ENCODE assay signal across 10 cellular contexts in the genomic region with DNA sequence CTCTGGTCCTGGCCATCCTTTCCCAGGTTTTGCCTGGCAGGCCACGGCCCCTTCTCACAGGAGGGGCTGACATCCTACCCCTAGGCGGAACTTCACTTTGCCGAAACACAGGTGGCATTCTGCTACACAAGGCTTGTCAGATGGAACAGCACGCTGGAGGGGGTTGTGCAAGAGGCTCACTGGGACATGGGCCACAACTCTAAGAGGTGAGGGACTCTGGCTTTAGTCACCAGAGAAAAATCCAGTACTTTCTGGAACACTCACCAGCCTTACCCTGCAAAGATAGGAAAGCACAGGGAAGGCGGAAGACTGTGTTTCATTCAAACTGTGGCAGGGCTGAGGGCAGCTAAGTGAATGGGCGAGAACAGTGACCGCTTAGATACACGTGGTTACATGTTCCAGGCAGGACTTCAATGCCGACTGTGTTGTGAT. TPM values are rescaled to one million over a fixed set of nuclear protein-coding genes. Genes with fewer than 3 reads are reported as not detected.
DNase-seq lines count a peak whose midpoint lies in the region; TF ChIP-seq lines count a peak whose summit lies in the region.
"Had no signal": no experiment of that assay in that cellular context is flagged by ENCODE, and none has a peak within 500 bp of the region (broad histone marks: within the 10 kb centered on the region; RNA-seq: fewer than 3 reads in every experiment).

No MANE protein-coding gene starts in this region.

- H3T11ph ChIP-seq in H9 (ENCODE audit: low read length) = no peak overlapping the region

- H3K18ac ChIP-seq in H9 (ENCODE audit: insufficient read length, low read depth, low read length) = no peak overlapping the region

- H3K4me3 Mint-ChIP-seq in H9 = no peak overlapping the region

- no peaks in the 10 kb centered on the region for H3K36me3 Mint-ChIP-seq in H9 (ENCODE audit: insufficient read depth in 1 of 3, low read depth in 3 of 3)

- H3K27me3 ChIP-seq in H9 (ENCODE audit: insufficient read depth, low read length) = no peaks in the 10 kb centered on the region

- no peak overlapping the region for H3K56ac ChIP-seq in H9 (ENCODE audit: insufficient read length, low read depth, low read length)

- H3K27me3 Mint-ChIP-seq in H9 (ENCODE audit: low read depth) = no peaks in the 10 kb centered on the region

- no peak overlapping the region for H4K91ac ChIP-seq in H9 (ENCODE audit: insufficient read length, low read depth, low read length)

- H2AK5ac ChIP-seq in H9 (ENCODE audit: insufficient read length, low read length) = no peak overlapping the region

- no peak overlapping the region for H4K5ac ChIP-seq in H9 (ENCODE audit: insufficient read length, low read depth, low read length)

- H3K4me1 Mint-ChIP-seq in H9 = peaks cover 18 to 27% of the 10 kb centered on the region in 2 experiments

- no peak for TF ChIP-seq CTCF in H9 (conservative IDR thresholded peaks at IDR 0.05)

- no peak overlapping the region for H2BK5ac ChIP-seq in H9 (ENCODE audit: insufficient read length, low read length)

- no peak overlapping the region for H3K4me2 ChIP-seq in H9 (ENCODE audit: insufficient read depth, insufficient read length, low read length)

- H3K23me2 ChIP-seq in H9 (ENCODE audit: insufficient read length, low read depth, low read length, poor library complexity, severe bottlenecking) = no peaks in the 10 kb centered on the region

- H2BK120ac ChIP-seq in H9 (ENCODE audit: low read depth, low read length, poor library complexity, severe bottlenecking) = no peak overlapping the region

- H3K27ac ChIP-seq in caudate nucleus (ENCODE audit: low read depth, low read length) (peak overlapping the region; percentile 27), substantia nigra (ENCODE audit: low read depth, low read length, poor library complexity, severe bottlenecking) (peak overlapping the region; percentile 49), H9 (ENCODE audit: insufficient read length, low read depth, low read length) (no peak overlapping the region)

- H3K4me1 ChIP-seq in H9 (ENCODE audit: insufficient read depth, low read length) = no peaks in the 10 kb centered on the region

- no peak overlapping the region for H3K9ac ChIP-seq in H9 (ENCODE audit: extremely low read depth, insufficient read length, low read length)

- H3K23ac ChIP-seq in H9 (ENCODE audit: insufficient read length, low read depth, low read length) = no peak overlapping the region

- H2BK15ac ChIP-seq in H9 (ENCODE audit: low read depth, low read length) = no peak overlapping the region

- H4K20me1 ChIP-seq in H9 (ENCODE audit: control insufficient read depth, insufficient read depth, insufficient read length) = no peaks in the 10 kb centered on the region

- H3K14ac ChIP-seq in H9 (ENCODE audit: insufficient read depth, low read length) = no peak overlapping the region

- no peak overlapping the region for H2BK12ac ChIP-seq in H9 (ENCODE audit: insufficient read length, low read depth, low read length)

- no peaks in the 10 kb centered on the region for H3K9me3 ChIP-seq in H9 (ENCODE audit: control insufficient read depth, low read depth, low read length)

- H2BK20ac ChIP-seq in H9 (ENCODE audit: low read depth, low read length, poor library complexity, severe bottlenecking) = no peak overlapping the region

- H4K8ac ChIP-seq in H9 (replicated peaks; ENCODE audit: insufficient read length, low read depth, low read length) = no peak overlapping the region

- H3K79me1 ChIP-seq in H9 (ENCODE audit: insufficient read depth, low read depth, low read length, poor library complexity, severe bottlenecking) = no peaks in the 10 kb centered on the region

- H3K4ac ChIP-seq in H9 (ENCODE audit: low read depth, low read length) = no peak overlapping the region

- DNase-seq in HT-29 (ENCODE audit: low spot score) (peak; percentile 92), caudate nucleus (lab: John Stamatoyannopoulos, UW) (peak in 7 of 61 donors; percentile 14 to 52 (median 42)), kidney tubule cell (ENCODE audit: low spot score) (peak; percentile 97), substantia nigra (lab: John Stamatoyannopoulos, UW) (peak in 17 of 49 donors; percentile 18 to 75 (median 30)), H9 (no peak), DMS114 treated with DMSO at 0.1 percent for 48 hours (lab: John Stamatoyannopoulos, UW; ENCODE audit: unreplicated experiment) (no peak), COLO668 (lab: John Stamatoyannopoulos, UW; ENCODE audit: unreplicated experiment) (no peak), NCI-H446 (lab: John Stamatoyannopoulos, UW) (no peak)
- DNase-seq: NCI-H1436 treated with DMSO at 0.1 percent for 48 hours had no signal

- WGBS in H9 (ENCODE audit: extremely low coverage, insufficient read length, low lambda C conversion rate) = no CpG with 5 or more reads among the region's 9 CpGs

- no peak overlapping the region for H2AFZ ChIP-seq in H9 (ENCODE audit: low read length)

- H3K9me3 Mint-ChIP-seq in H9 = no peaks in the 10 kb centered on the region

- H3K27ac Mint-ChIP-seq in H9 = peak overlapping the region in 1 of 3 experiments; percentile 8; a peak in 1 of 7 replicates

- no peaks in the 10 kb centered on the region for H3K79me2 ChIP-seq in H9 (ENCODE audit: insufficient read depth, low read length)

RNA-seq across cellular contexts. Expression of a gene that starts 18.3 kb away (rescaled TPM):
- total RNA-seq in HT-29 (2014; rRNA removed; shearing (Covaris generic)) = 98.2 and 109 TPM in 2 replicates
- 27.1 and 28.2 TPM in 2 replicates for total RNA-seq in H9 (2021)

RNA-seq across cellular contexts. Expression of a gene that starts 31.8 kb away (rescaled TPM):
- total RNA-seq in HT-29 (2014; rRNA removed; shearing (Covaris generic)) = 0.13 TPM in 1 of 2 replicates, not detected in the other
- not detected in 2 replicates for total RNA-seq in H9 (2021)
- total RNA-seq: subcutaneous adipose tissue had no signal

Comparison
In these comparisons a context has a peak if more than half of its experiments do, and no peak if none do; other contexts are left out.
1. DNase-seq: peak in HT-29 (single experiment) and kidney tubule cell (single experiment); none in H9 (single experiment), DMS114 treated with DMSO at 0.1 percent for 48 hours (single experiment), COLO668 (single experiment) and NCI-H446 (0 of 2).